ENCODE assay signal across 1 cellular context in genomic region chr11:61181489-61181888, GRCh38.
TF ChIP-seq lines count a peak whose summit lies in the region.

No MANE protein-coding gene starts in this region.

TF ChIP-seq in HepG2, 621 proteins besides CTCF, POLR2A, EP300 and RAD21:
- TF ChIP-seq PITX1 (CRISPR knock-in tag; IDR thresholded peaks at IDR 0.05): no peak
- no peak for TF ChIP-seq CEBPG (CRISPR knock-in tag; IDR thresholded peaks at IDR 0.05)
- TF ChIP-seq ZBTB3 (CRISPR knock-in tag; IDR thresholded peaks at IDR 0.05; ENCODE audit: borderline replicate concordance, low read depth): no peak
- TF ChIP-seq RBM22 (optimal IDR thresholded peaks at IDR 0.05; ENCODE audit: low read length): no peak
- no peak for TF ChIP-seq TEAD3 (CRISPR knock-in tag; optimal IDR thresholded peaks at IDR 0.05; ENCODE audit: borderline replicate concordance)
- no peak for TF ChIP-seq ZNF317 (CRISPR knock-in tag; IDR thresholded peaks at IDR 0.05)
- no peak for TF ChIP-seq ZHX1 (CRISPR knock-in tag; IDR thresholded peaks at IDR 0.05; ENCODE audit: low read depth)
- TF ChIP-seq RBM39 (IDR thresholded peaks at IDR 0.05; ENCODE audit: low read depth, low read length, poor library complexity, severe bottlenecking): no peak
- TF ChIP-seq POLR2AphosphoS5 (IDR thresholded peaks at IDR 0.05; ENCODE audit: low read depth, low read length): no peak
- no peak for TF ChIP-seq ZNF235 (CRISPR knock-in tag; IDR thresholded peaks at IDR 0.05; ENCODE audit: borderline replicate concordance)
- no peak for TF ChIP-seq GMEB1 (CRISPR knock-in tag; IDR thresholded peaks at IDR 0.05; ENCODE audit: borderline replicate concordance)
- TF ChIP-seq MXD1 (CRISPR knock-in tag; IDR thresholded peaks at IDR 0.05): no peak
- no peak for TF ChIP-seq ADNP (CRISPR knock-in tag; IDR thresholded peaks at IDR 0.05)
